Comparison of ENCODE assay signal across 22 cellular contexts in genomic region chr1:153883223-153883622, GRCh38.
"Had no signal": no experiment of that assay in that cellular context is flagged by ENCODE, and none has a peak within 500 bp of the region (broad histone marks: within the 10 kb centered on the region; RNA-seq: fewer than 3 reads in every experiment).

No MANE protein-coding gene starts in this region.

- H3K9me3 Mint-ChIP-seq: activated naive CD8-positive, alpha-beta T cell treated with anti-CD3 and anti-CD28 coated beads, Interleukin-2, amount 10 ng/mL, durations not matched to agents 7 days and 5 days; activated T-helper 17 cell treated with anti-CD3 and anti-CD28 coated beads, Interleukin-2, amount 50 U/mL, for 72 hours; stimulated activated effector memory CD8-positive, alpha-beta T cell treated with anti-CD3 and anti-CD28 coated beads, Interleukin-12 subunit alpha, Interleukin-12 subunit beta, amount 100 ng/mL, for 72 hours; stimulated activated naive CD8-positive, alpha-beta T cell treated with anti-CD3 and anti-CD28 coated beads, Interleukin-15, amount 100 ng/mL, for 72 hours had no signal

- DNase-seq: activated CD4-positive, alpha-beta T cell treated with anti-CD3 and anti-CD28 coated beads, Interleukin-2, amount 50 U/mL, for 1 hour; activated CD4-positive, CD25-positive, alpha-beta regulatory T cell treated with anti-CD3 and anti-CD28 coated beads, Interleukin-2, amount 50 U/mL, for 72 hours; activated CD8-positive, alpha-beta T cell treated with anti-CD3 and anti-CD28 coated beads, Interleukin-2, amount 10 ng/mL, durations not matched to agents 7 days and 5 days; activated naive CD4-positive, alpha-beta T cell; activated naive CD8-positive, alpha-beta T cell treated with anti-CD3 and anti-CD28 coated beads, Interleukin-2, amount 10 ng/mL, durations not matched to agents 7 days and 5 days; amniotic stem cell; colonic mucosa; esophagus squamous epithelium; gastrocnemius medialis; hypothalamus; left colon; mesenchymal stem cell; mucosa of descending colon; posterior cingulate gyrus; stimulated activated CD4-positive, alpha-beta T cell treated with anti-CD3 and anti-CD28 coated beads, Interleukin-2, amount 100 ng/mL, for 24 hours; stimulated activated naive CD8-positive, alpha-beta T cell treated with anti-CD3 and anti-CD28 coated beads, Interleukin-15, amount 100 ng/mL, for 72 hours; T-helper 9 cell; tibial artery had no signal

- H3K36me3 ChIP-seq: breast epithelium, colonic mucosa, gastrocnemius medialis, tibial artery had no signal

- H3K4me3 Mint-ChIP-seq: activated CD8-positive, alpha-beta T cell treated with anti-CD3 and anti-CD28 coated beads, Interleukin-2, amount 10 ng/mL, durations not matched to agents 7 days and 5 days; activated naive CD8-positive, alpha-beta T cell treated with anti-CD3 and anti-CD28 coated beads, Interleukin-2, amount 10 ng/mL, durations not matched to agents 7 days and 5 days; activated T-helper 17 cell treated with anti-CD3 and anti-CD28 coated beads, Interleukin-2, amount 50 U/mL, for 72 hours; stimulated activated effector memory CD8-positive, alpha-beta T cell treated with anti-CD3 and anti-CD28 coated beads, Interleukin-12 subunit alpha, Interleukin-12 subunit beta, amount 100 ng/mL, for 72 hours; stimulated activated naive CD8-positive, alpha-beta T cell treated with anti-CD3 and anti-CD28 coated beads, Interleukin-15, amount 100 ng/mL, for 72 hours had no signal

- H3K27ac ChIP-seq: breast epithelium, colonic mucosa, esophagus squamous epithelium, tibial artery had no signal

- H3K9me3 ChIP-seq: breast epithelium, colonic mucosa, esophagus squamous epithelium, gastrocnemius medialis, mucosa of descending colon, tibial artery had no signal

- H3K4me3 ChIP-seq: breast epithelium, colonic mucosa, esophagus squamous epithelium, gastrocnemius medialis, mucosa of descending colon, tibial artery had no signal

- H3K27me3 ChIP-seq: breast epithelium, colonic mucosa, esophagus squamous epithelium, gastrocnemius medialis, tibial artery had no signal

- H3K27me3 Mint-ChIP-seq: activated naive CD8-positive, alpha-beta T cell treated with anti-CD3 and anti-CD28 coated beads, Interleukin-2, amount 10 ng/mL, durations not matched to agents 7 days and 5 days; activated T-helper 17 cell treated with anti-CD3 and anti-CD28 coated beads, Interleukin-2, amount 50 U/mL, for 72 hours; stimulated activated naive CD8-positive, alpha-beta T cell treated with anti-CD3 and anti-CD28 coated beads, Interleukin-15, amount 100 ng/mL, for 72 hours had no signal

- ATAC-seq: activated CD8-positive, alpha-beta T cell treated with anti-CD3 and anti-CD28 coated beads, Interleukin-2, amount 10 ng/mL, durations not matched to agents 7 days and 5 days; gastrocnemius medialis; left colon; mucosa of descending colon; sciatic nerve had no signal

- H3K27ac Mint-ChIP-seq: activated CD8-positive, alpha-beta T cell treated with anti-CD3 and anti-CD28 coated beads, Interleukin-2, amount 10 ng/mL, durations not matched to agents 7 days and 5 days; activated naive CD8-positive, alpha-beta T cell treated with anti-CD3 and anti-CD28 coated beads, Interleukin-2, amount 10 ng/mL, durations not matched to agents 7 days and 5 days; activated T-helper 17 cell treated with anti-CD3 and anti-CD28 coated beads, Interleukin-2, amount 50 U/mL, for 72 hours; stimulated activated effector memory CD8-positive, alpha-beta T cell treated with anti-CD3 and anti-CD28 coated beads, Interleukin-12 subunit alpha, Interleukin-12 subunit beta, amount 100 ng/mL, for 72 hours; stimulated activated naive CD8-positive, alpha-beta T cell treated with anti-CD3 and anti-CD28 coated beads, Interleukin-15, amount 100 ng/mL, for 72 hours had no signal
